In the genomic region with DNA sequence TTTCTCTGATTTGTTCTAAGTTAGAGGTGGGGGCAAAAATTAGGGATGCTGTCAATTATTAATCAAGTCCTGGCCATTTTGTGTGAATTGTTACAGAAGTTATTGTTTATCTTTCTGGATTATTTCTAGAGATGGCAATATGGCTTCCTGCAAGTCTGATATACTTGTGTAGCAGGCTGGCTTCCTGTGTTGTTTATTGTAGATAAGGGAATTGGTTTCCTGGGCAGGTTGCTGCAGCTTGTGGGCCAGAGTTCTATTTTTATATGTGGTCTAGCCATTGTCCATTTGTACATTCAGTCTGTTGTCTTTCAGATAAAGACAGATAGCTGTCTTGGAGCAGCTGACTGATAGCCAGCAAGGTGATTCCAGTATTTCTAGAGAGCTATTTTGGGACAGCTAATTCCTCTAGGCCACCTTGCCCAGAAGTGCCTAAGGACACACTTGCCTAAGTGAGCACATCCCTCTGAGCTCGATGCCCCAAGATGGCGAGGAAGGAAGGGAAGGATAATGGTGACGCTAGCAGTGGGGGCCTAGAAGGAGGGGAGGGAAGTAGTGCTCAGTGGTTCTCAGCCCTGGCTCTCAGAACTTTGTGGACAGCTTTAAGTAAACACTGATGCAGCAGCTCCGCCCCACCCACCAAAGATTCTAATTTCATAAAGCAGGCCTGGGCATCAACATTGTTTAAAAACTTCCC, we compare ENCODE assay signal across 1 cellular context.
TF ChIP-seq lines count a peak whose summit lies in the region.

No MANE protein-coding gene starts in this region.

TF ChIP-seq in K562, 482 proteins besides CTCF, POLR2A, EP300 and RAD21 (continued from another document and continues in another):
- TF ChIP-seq CEBPG (CRISPR knock-in tag; IDR thresholded peaks at IDR 0.05): no peak
- TF ChIP-seq CEBPG (tag; conservative IDR thresholded peaks at IDR 0.05 in 1 of 2, IDR thresholded peaks at IDR 0.05 in 1 of 2): no peak
- no peak for TF ChIP-seq SRF (CRISPR knock-in tag; IDR thresholded peaks at IDR 0.05)
- no peak for TF ChIP-seq KDM1A (IDR thresholded peaks at IDR 0.05)
- no peak for TF ChIP-seq ZNF408 (CRISPR knock-in tag; IDR thresholded peaks at IDR 0.05; ENCODE audit: low read depth)
- no peak for TF ChIP-seq NCOA4 (IDR thresholded peaks at IDR 0.05; ENCODE audit: partially characterized antibody)
- no peak for TF ChIP-seq ZNF696 (CRISPR knock-in tag; conservative IDR thresholded peaks at IDR 0.05)
- TF ChIP-seq CTBP1 (IDR thresholded peaks at IDR 0.05; ENCODE audit: borderline replicate concordance): no peak
- no peak for TF ChIP-seq ZNF175 (CRISPR knock-in tag; IDR thresholded peaks at IDR 0.05; ENCODE audit: low read depth)
- no peak for TF ChIP-seq MCM5 (IDR thresholded peaks at IDR 0.05; ENCODE audit: low read depth)
- no peak for TF ChIP-seq GTF2E2 (tag; IDR thresholded peaks at IDR 0.05)
- TF ChIP-seq ZNF551 (CRISPR knock-in tag; IDR thresholded peaks at IDR 0.05): no peak
- TF ChIP-seq, protein P1, sequence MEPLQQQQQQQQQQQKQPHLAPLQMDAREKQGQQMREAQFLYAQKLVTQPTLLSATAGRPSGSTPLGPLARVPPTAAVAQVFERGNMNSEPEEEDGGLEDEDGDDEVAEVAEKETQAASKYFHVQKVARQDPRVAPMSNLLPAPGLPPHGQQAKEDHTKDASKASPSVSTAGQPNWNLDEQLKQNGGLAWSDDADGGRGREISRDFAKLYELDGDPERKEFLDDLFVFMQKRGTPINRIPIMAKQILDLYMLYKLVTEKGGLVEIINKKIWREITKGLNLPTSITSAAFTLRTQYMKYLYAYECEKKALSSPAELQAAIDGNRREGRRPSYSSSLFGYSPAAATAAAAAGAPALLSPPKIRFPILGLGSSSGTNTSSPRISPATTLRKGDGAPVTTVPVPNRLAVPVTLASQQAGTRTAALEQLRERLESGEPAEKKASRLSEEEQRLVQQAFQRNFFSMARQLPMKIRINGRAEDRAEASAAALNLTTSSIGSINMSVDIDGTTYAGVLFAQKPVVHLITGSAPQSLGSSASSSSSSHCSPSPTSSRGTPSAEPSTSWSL (CRISPR knock-in tag; IDR thresholded peaks at IDR 0.05; ENCODE audit: borderline replicate concordance): no peak
- no peak for TF ChIP-seq RB1 (IDR thresholded peaks at IDR 0.05; ENCODE audit: low read depth)
- TF ChIP-seq ZNF589 (CRISPR knock-in tag; IDR thresholded peaks at IDR 0.05; ENCODE audit: low read depth): no peak
- no peak for TF ChIP-seq GABPB2 (CRISPR knock-in tag; conservative IDR thresholded peaks at IDR 0.05)
- no peak for TF ChIP-seq SMARCA5 (IDR thresholded peaks at IDR 0.05)
- TF ChIP-seq CREBBP (IDR thresholded peaks at IDR 0.05; ENCODE audit: low read depth, low read length): no peak
- TF ChIP-seq ZNF184 (CRISPR knock-in tag; IDR thresholded peaks at IDR 0.05): no peak
- no peak for TF ChIP-seq NFRKB (IDR thresholded peaks at IDR 0.05; ENCODE audit: low read depth)
- no peak for TF ChIP-seq ZNF232 (CRISPR knock-in tag; IDR thresholded peaks at IDR 0.05)
- no peak for TF ChIP-seq ARHGAP35 (IDR thresholded peaks at IDR 0.05; ENCODE audit: partially characterized antibody)
- no peak for TF ChIP-seq ZNF445 (CRISPR knock-in tag; IDR thresholded peaks at IDR 0.05; ENCODE audit: low read depth)
- TF ChIP-seq, protein P2, sequence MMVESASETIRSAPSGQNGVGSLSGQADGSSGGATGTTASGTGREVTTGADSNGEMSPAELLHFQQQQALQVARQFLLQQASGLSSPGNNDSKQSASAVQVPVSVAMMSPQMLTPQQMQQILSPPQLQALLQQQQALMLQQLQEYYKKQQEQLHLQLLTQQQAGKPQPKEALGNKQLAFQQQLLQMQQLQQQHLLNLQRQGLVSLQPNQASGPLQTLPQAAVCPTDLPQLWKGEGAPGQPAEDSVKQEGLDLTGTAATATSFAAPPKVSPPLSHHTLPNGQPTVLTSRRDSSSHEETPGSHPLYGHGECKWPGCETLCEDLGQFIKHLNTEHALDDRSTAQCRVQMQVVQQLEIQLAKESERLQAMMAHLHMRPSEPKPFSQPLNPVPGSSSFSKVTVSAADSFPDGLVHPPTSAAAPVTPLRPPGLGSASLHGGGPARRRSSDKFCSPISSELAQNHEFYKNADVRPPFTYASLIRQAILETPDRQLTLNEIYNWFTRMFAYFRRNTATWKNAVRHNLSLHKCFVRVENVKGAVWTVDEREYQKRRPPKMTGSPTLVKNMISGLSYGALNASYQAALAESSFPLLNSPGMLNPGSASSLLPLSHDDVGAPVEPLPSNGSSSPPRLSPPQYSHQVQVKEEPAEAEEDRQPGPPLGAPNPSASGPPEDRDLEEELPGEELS (CRISPR knock-in tag; IDR thresholded peaks at IDR 0.05; ENCODE audit: borderline replicate concordance): no peak
- TF ChIP-seq, protein P3, sequence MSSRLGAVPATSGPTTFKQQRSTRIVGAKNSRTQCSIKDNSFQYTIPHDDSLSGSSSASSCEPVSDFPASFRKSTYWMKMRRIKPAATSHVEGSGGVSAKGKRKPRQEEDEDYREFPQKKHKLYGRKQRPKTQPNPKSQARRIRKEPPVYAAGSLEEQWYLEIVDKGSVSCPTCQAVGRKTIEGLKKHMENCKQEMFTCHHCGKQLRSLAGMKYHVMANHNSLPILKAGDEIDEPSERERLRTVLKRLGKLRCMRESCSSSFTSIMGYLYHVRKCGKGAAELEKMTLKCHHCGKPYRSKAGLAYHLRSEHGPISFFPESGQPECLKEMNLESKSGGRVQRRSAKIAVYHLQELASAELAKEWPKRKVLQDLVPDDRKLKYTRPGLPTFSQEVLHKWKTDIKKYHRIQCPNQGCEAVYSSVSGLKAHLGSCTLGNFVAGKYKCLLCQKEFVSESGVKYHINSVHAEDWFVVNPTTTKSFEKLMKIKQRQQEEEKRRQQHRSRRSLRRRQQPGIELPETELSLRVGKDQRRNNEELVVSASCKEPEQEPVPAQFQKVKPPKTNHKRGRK (tag; IDR thresholded peaks at IDR 0.05): no peak
- TF ChIP-seq HNRNPL (IDR thresholded peaks at IDR 0.05; ENCODE audit: low read depth, low read length): no peak
- TF ChIP-seq, protein P4, sequence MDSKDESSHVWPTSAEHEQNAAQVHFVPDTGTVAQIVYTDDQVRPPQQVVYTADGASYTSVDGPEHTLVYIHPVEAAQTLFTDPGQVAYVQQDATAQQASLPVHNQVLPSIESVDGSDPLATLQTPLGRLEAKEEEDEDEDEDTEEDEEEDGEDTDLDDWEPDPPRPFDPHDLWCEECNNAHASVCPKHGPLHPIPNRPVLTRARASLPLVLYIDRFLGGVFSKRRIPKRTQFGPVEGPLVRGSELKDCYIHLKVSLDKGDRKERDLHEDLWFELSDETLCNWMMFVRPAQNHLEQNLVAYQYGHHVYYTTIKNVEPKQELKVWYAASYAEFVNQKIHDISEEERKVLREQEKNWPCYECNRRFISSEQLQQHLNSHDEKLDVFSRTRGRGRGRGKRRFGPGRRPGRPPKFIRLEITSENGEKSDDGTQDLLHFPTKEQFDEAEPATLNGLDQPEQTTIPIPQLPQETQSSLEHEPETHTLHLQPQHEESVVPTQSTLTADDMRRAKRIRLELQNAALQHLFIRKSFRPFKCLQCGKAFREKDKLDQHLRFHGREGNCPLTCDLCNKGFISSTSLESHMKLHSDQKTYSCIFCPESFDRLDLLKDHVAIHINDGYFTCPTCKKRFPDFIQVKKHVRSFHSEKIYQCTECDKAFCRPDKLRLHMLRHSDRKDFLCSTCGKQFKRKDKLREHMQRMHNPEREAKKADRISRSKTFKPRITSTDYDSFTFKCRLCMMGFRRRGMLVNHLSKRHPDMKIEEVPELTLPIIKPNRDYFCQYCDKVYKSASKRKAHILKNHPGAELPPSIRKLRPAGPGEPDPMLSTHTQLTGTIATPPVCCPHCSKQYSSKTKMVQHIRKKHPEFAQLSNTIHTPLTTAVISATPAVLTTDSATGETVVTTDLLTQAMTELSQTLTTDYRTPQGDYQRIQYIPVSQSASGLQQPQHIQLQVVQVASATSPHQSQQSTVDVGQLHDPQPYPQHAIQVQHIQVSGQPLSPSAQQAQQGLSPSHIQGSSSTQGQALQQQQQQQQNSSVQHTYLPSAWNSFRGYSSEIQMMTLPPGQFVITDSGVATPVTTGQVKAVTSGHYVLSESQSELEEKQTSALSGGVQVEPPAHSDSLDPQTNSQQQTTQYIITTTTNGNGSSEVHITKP (IDR thresholded peaks at IDR 0.05; ENCODE audit: partially characterized antibody): no peak
- TF ChIP-seq, protein P5, sequence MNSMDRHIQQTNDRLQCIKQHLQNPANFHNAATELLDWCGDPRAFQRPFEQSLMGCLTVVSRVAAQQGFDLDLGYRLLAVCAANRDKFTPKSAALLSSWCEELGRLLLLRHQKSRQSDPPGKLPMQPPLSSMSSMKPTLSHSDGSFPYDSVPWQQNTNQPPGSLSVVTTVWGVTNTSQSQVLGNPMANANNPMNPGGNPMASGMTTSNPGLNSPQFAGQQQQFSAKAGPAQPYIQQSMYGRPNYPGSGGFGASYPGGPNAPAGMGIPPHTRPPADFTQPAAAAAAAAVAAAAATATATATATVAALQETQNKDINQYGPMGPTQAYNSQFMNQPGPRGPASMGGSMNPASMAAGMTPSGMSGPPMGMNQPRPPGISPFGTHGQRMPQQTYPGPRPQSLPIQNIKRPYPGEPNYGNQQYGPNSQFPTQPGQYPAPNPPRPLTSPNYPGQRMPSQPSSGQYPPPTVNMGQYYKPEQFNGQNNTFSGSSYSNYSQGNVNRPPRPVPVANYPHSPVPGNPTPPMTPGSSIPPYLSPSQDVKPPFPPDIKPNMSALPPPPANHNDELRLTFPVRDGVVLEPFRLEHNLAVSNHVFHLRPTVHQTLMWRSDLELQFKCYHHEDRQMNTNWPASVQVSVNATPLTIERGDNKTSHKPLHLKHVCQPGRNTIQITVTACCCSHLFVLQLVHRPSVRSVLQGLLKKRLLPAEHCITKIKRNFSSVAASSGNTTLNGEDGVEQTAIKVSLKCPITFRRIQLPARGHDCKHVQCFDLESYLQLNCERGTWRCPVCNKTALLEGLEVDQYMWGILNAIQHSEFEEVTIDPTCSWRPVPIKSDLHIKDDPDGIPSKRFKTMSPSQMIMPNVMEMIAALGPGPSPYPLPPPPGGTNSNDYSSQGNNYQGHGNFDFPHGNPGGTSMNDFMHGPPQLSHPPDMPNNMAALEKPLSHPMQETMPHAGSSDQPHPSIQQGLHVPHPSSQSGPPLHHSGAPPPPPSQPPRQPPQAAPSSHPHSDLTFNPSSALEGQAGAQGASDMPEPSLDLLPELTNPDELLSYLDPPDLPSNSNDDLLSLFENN (IDR thresholded peaks at IDR 0.05; ENCODE audit: low read depth in 2 of 2, low read length in 2 of 2): no peak
- TF ChIP-seq GATAD2B (IDR thresholded peaks at IDR 0.05; ENCODE audit: borderline replicate concordance): no peak
- TF ChIP-seq ZNF561 (CRISPR knock-in tag; conservative IDR thresholded peaks at IDR 0.05): no peak
- TF ChIP-seq ZNF57 (CRISPR knock-in tag; IDR thresholded peaks at IDR 0.05): no peak
- TF ChIP-seq, protein P6, sequence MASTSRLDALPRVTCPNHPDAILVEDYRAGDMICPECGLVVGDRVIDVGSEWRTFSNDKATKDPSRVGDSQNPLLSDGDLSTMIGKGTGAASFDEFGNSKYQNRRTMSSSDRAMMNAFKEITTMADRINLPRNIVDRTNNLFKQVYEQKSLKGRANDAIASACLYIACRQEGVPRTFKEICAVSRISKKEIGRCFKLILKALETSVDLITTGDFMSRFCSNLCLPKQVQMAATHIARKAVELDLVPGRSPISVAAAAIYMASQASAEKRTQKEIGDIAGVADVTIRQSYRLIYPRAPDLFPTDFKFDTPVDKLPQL (IDR thresholded peaks at IDR 0.05; ENCODE audit: extremely low read depth, insufficient read length): no peak
- no peak for TF ChIP-seq ZC3H4 (CRISPR knock-in tag; IDR thresholded peaks at IDR 0.05; ENCODE audit: borderline replicate concordance)
- TF ChIP-seq ZNF764 (CRISPR knock-in tag; IDR thresholded peaks at IDR 0.05; ENCODE audit: low read depth): no peak
- TF ChIP-seq, protein P7, sequence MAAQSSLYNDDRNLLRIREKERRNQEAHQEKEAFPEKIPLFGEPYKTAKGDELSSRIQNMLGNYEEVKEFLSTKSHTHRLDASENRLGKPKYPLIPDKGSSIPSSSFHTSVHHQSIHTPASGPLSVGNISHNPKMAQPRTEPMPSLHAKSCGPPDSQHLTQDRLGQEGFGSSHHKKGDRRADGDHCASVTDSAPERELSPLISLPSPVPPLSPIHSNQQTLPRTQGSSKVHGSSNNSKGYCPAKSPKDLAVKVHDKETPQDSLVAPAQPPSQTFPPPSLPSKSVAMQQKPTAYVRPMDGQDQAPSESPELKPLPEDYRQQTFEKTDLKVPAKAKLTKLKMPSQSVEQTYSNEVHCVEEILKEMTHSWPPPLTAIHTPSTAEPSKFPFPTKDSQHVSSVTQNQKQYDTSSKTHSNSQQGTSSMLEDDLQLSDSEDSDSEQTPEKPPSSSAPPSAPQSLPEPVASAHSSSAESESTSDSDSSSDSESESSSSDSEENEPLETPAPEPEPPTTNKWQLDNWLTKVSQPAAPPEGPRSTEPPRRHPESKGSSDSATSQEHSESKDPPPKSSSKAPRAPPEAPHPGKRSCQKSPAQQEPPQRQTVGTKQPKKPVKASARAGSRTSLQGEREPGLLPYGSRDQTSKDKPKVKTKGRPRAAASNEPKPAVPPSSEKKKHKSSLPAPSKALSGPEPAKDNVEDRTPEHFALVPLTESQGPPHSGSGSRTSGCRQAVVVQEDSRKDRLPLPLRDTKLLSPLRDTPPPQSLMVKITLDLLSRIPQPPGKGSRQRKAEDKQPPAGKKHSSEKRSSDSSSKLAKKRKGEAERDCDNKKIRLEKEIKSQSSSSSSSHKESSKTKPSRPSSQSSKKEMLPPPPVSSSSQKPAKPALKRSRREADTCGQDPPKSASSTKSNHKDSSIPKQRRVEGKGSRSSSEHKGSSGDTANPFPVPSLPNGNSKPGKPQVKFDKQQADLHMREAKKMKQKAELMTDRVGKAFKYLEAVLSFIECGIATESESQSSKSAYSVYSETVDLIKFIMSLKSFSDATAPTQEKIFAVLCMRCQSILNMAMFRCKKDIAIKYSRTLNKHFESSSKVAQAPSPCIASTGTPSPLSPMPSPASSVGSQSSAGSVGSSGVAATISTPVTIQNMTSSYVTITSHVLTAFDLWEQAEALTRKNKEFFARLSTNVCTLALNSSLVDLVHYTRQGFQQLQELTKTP (IDR thresholded peaks at IDR 0.05; ENCODE audit: low read depth in 1 of 2, partially characterized antibody in 2 of 2): no peak
- TF ChIP-seq HIVEP1 (CRISPR knock-in tag; IDR thresholded peaks at IDR 0.05): no peak
- peak in 1 of 2 experiments; percentile 17; a peak in 1 of 4 replicates for TF ChIP-seq TRIM24 (IDR thresholded peaks at IDR 0.05)
- no peak for TF ChIP-seq ZNF41 (CRISPR knock-in tag; conservative IDR thresholded peaks at IDR 0.05)
- TF ChIP-seq XRCC3 (IDR thresholded peaks at IDR 0.05): no peak
- TF ChIP-seq, protein P8, sequence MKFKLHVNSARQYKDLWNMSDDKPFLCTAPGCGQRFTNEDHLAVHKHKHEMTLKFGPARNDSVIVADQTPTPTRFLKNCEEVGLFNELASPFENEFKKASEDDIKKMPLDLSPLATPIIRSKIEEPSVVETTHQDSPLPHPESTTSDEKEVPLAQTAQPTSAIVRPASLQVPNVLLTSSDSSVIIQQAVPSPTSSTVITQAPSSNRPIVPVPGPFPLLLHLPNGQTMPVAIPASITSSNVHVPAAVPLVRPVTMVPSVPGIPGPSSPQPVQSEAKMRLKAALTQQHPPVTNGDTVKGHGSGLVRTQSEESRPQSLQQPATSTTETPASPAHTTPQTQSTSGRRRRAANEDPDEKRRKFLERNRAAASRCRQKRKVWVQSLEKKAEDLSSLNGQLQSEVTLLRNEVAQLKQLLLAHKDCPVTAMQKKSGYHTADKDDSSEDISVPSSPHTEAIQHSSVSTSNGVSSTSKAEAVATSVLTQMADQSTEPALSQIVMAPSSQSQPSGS (CRISPR knock-in tag; IDR thresholded peaks at IDR 0.05): no peak
- no peak for TF ChIP-seq ZNF695 (CRISPR knock-in tag; IDR thresholded peaks at IDR 0.05)
- TF ChIP-seq NUFIP1 (IDR thresholded peaks at IDR 0.05; ENCODE audit: partially characterized antibody): no peak
